ENCODE assay signal across 13 cellular contexts in genomic region chr4:54109226-54110018, GRCh38. TPM values are rescaled to one million over a fixed set of nuclear protein-coding genes. Genes with fewer than 3 reads are reported as not detected.
DNase-seq lines count a peak whose midpoint lies in the region; ATAC-seq and TF ChIP-seq lines count a peak whose summit lies in the region.
"Had no signal": no experiment of that assay in that cellular context is flagged by ENCODE, and none has a peak within 500 bp of the region (broad histone marks: within the 10 kb centered on the region; RNA-seq: fewer than 3 reads in every experiment).

No MANE protein-coding gene starts in this region.

- in situ Hi-C loops in GM23248 (cut with MboI) = no loop called here
- in situ Hi-C loops in mammary epithelial cell (cut with MboI; ENCODE audit: low sequenced_read_pairs in 2 of 2) = no loop called here

- no peak overlapping the region for H3K4me3 ChIP-seq in GM23248
- H3K4me3 ChIP-seq in mammary epithelial cell (replicated peaks in 1 of 3; ENCODE audit: insufficient read depth in 1 of 3, low read depth in 2 of 3, low read length in 3 of 3) = no peak overlapping the region
- peak overlapping the region; percentile 50; the same call in 1 of the 2 replicates for H3K4me3 ChIP-seq in iPS-20b (ENCODE audit: low read length)
- H3K4me3 ChIP-seq in CD4-positive, alpha-beta memory T cell (ENCODE audit: low read length in 2 of 2) = no peak overlapping the region
- H3K4me3 ChIP-seq: colonic mucosa had no signal

- H3K9ac ChIP-seq in GM23248 (no peak overlapping the region), mammary epithelial cell (ENCODE audit: insufficient read depth, low read length) (no peak overlapping the region), iPS-20b (ENCODE audit: low read depth, low read length) (no peak overlapping the region)

- no peaks in the 10 kb centered on the region for H3K4me1 ChIP-seq in GM23248 (ENCODE audit: insufficient read depth)
- no peaks in the 10 kb centered on the region for H3K4me1 ChIP-seq in mammary epithelial cell (ENCODE audit: insufficient read depth, low read length)
- H3K4me1 ChIP-seq in iPS-20b (ENCODE audit: insufficient read depth, low read length) = peaks cover 25% of the 10 kb centered on the region; the same call in 1 of the 2 replicates
- peaks cover 20% of the 10 kb centered on the region for H3K4me1 ChIP-seq in CD4-positive, alpha-beta memory T cell (ENCODE audit: insufficient read depth, low read length)

- DNase-seq in GM23248 (no peak), mammary epithelial cell (no peak), progenitor cell of endocrine pancreas (ENCODE audit: low spot score, unreplicated experiment) (no peak), HuH-7 (ENCODE audit: low spot score) (no peak), NCI-H2227 (lab: John Stamatoyannopoulos, UW; ENCODE audit: unreplicated experiment) (no peak)
- DNase-seq in CD4-positive, alpha-beta memory T cell = no peak
- DNase-seq: activated CD4-positive, alpha-beta T cell treated with anti-CD3 and anti-CD28 coated beads for 48 hours; activated naive CD4-positive, alpha-beta T cell; colonic mucosa; heart left ventricle had no signal

- no peak overlapping the region for H3K27ac Mint-ChIP-seq in progenitor cell of endocrine pancreas
- H3K27ac Mint-ChIP-seq in CD4-positive, alpha-beta memory T cell = no peak overlapping the region

- H3K27me3 ChIP-seq in GM23248 (replicated peaks; ENCODE audit: insufficient read depth) (no peaks in the 10 kb centered on the region), mammary epithelial cell (ENCODE audit: insufficient read depth, low read length) (no peaks in the 10 kb centered on the region), iPS-20b (ENCODE audit: insufficient read depth, low read length) (peaks cover 86% of the 10 kb centered on the region)
- peaks cover 45% of the 10 kb centered on the region for H3K27me3 ChIP-seq in CD4-positive, alpha-beta memory T cell (ENCODE audit: insufficient read depth, low read length)

- CTCF ChIA-PET in mammary epithelial cell (lab: Charles Lee; ENCODE audit: low non-redundant PET) = no interaction called here
- CTCF ChIA-PET in CD4-positive, alpha-beta memory T cell (lab: Charles Lee; ENCODE audit: partially characterized antibody) = interaction anchor here (1.4 kb wide), 1 partner anchor 12 kb away, joined by 3 read pairs; no protein-coding TSS in a partner anchor

- H3K9me3 ChIP-seq in GM23248 (ENCODE audit: low read depth) (no peaks in the 10 kb centered on the region), mammary epithelial cell (replicated peaks; ENCODE audit: insufficient read depth, low read length) (no peaks in the 10 kb centered on the region), iPS-20b (ENCODE audit: insufficient read depth, low read depth, low read length) (no peaks in the 10 kb centered on the region; the same call in 1 of the 2 replicates)
- no peaks in the 10 kb centered on the region for H3K9me3 ChIP-seq in CD4-positive, alpha-beta memory T cell (ENCODE audit: control insufficient read depth in 1 of 2, low read length in 2 of 2)
- H3K9me3 ChIP-seq: colonic mucosa, heart left ventricle had no signal

- TF ChIP-seq CTCF in mammary epithelial cell (conservative IDR thresholded peaks at IDR 0.05 in 1 of 2, IDR thresholded peaks at IDR 0.05 in 1 of 2; ENCODE audit: extremely low read depth in 1 of 2, insufficient read depth in 1 of 2, low read depth in 1 of 2, low read length in 2 of 2) = no peak
- no peak for TF ChIP-seq CTCF in progenitor cell of endocrine pancreas (IDR thresholded peaks at IDR 0.05; ENCODE audit: unreplicated experiment)

- no peaks in the 10 kb centered on the region for H3K9me2 ChIP-seq in GM23248 (ENCODE audit: insufficient read depth)

- no peak overlapping the region for H3K27ac ChIP-seq in GM23248
- H3K27ac ChIP-seq in mammary epithelial cell (ENCODE audit: insufficient read depth, low read depth, low read length) = no peak overlapping the region
- H3K27ac ChIP-seq in iPS-20b (ENCODE audit: low read length) = no peak overlapping the region
- no peak overlapping the region for H3K27ac ChIP-seq in CD4-positive, alpha-beta memory T cell (ENCODE audit: low read depth, low read length)
- H3K27ac ChIP-seq: colonic mucosa, heart left ventricle had no signal

- no peaks in the 10 kb centered on the region for H3K36me3 Mint-ChIP-seq in progenitor cell of endocrine pancreas (ENCODE audit: insufficient read depth)
- H3K36me3 Mint-ChIP-seq in CD4-positive, alpha-beta memory T cell = no peaks in the 10 kb centered on the region

- intact Hi-C loops in mammary epithelial cell (cut with micrococcal nuclease) = no loop called here
- intact Hi-C loops in CD4-positive, alpha-beta memory T cell (cut with micrococcal nuclease) = no loop called here

- peaks cover 85% of the 10 kb centered on the region for H3K27me3 Mint-ChIP-seq in progenitor cell of endocrine pancreas
- peaks cover 58 to 61% of the 10 kb centered on the region in 2 donors for H3K27me3 Mint-ChIP-seq in CD4-positive, alpha-beta memory T cell

- POLR2A ChIA-PET in CD4-positive, alpha-beta memory T cell (lab: Charles Lee; ENCODE audit: partially characterized antibody) = no interaction called here

- no TSS peak for BruUV-seq in mammary epithelial cell (replicated peaks; lab: Mats Ljungman, UMichigan)

- no peak for ATAC-seq in GM21717 (IDR thresholded peaks at IDR 0.05; ENCODE audit: unreplicated experiment)
- ATAC-seq: heart left ventricle had no signal

- dilution Hi-C loops in mammary epithelial cell (cut with HindIII; ENCODE audit: low sequenced_read_pairs) = no loop called here

- no peaks in the 10 kb centered on the region for H3F3A ChIP-seq in GM23248 (ENCODE audit: insufficient read depth)

- H3K79me2 ChIP-seq in GM23248 (ENCODE audit: insufficient read depth) (no peaks in the 10 kb centered on the region), mammary epithelial cell (ENCODE audit: insufficient read depth, low read length) (no peaks in the 10 kb centered on the region)

- no peak overlapping the region for H3K4me2 ChIP-seq in GM23248 (ENCODE audit: unreplicated experiment)
- H3K4me2 ChIP-seq in mammary epithelial cell (ENCODE audit: insufficient read depth, low read depth, low read length) = no peak overlapping the region

- H3K9me3 Mint-ChIP-seq in progenitor cell of endocrine pancreas (ENCODE audit: low read depth) = no peaks in the 10 kb centered on the region
- peaks cover 0 to 2% (median 0%) of the 10 kb centered on the region in 8 donors for H3K9me3 Mint-ChIP-seq in CD4-positive, alpha-beta memory T cell

- H4K20me1 ChIP-seq in GM23248 (ENCODE audit: insufficient read depth) (no peaks in the 10 kb centered on the region), mammary epithelial cell (ENCODE audit: insufficient read depth, low read length) (no peaks in the 10 kb centered on the region)

- 50 to 51% methylated on average over 48 to 49 of the region's 54 CpGs for WGBS in GM23248 (ENCODE audit: low coverage in 1 of 2, low lambda C conversion rate in 2 of 2, missing lambda C conversion rate in 2 of 2), 2 experiments
- 56% methylated on average over 9 of the region's 54 CpGs for WGBS in mammary epithelial cell (ENCODE audit: low coverage, missing lambda C conversion rate)

- H3K4me1 Mint-ChIP-seq in progenitor cell of endocrine pancreas (ENCODE audit: low read depth) = peaks cover 10% of the 10 kb centered on the region
- peaks cover 11 to 38% (median 20%) of the 10 kb centered on the region in 4 donors for H3K4me1 Mint-ChIP-seq in CD4-positive, alpha-beta memory T cell

- H2AFZ ChIP-seq in GM23248 (0 out of 2 replicates have a peak overlapping the region, but pooled peaks have one; percentile 43), mammary epithelial cell (ENCODE audit: low read depth, low read length) (peak overlapping the region; percentile 63)

- H3K4me3 Mint-ChIP-seq in progenitor cell of endocrine pancreas (ENCODE audit: low read depth) = peak overlapping the region; percentile 39
- H3K4me3 Mint-ChIP-seq in CD4-positive, alpha-beta memory T cell = peak overlapping the region in 4 of 8 donors; percentile 4 to 79 (median 54)

- H3K36me3 ChIP-seq in GM23248 (ENCODE audit: low read depth) (no peaks in the 10 kb centered on the region), mammary epithelial cell (ENCODE audit: insufficient read depth, low read length) (no peaks in the 10 kb centered on the region), iPS-20b (ENCODE audit: insufficient read depth, low read depth, low read length) (no peaks in the 10 kb centered on the region)
- no peaks in the 10 kb centered on the region for H3K36me3 ChIP-seq in CD4-positive, alpha-beta memory T cell (ENCODE audit: insufficient read depth, low read length)
- H3K36me3 ChIP-seq: colonic mucosa, heart left ventricle had no signal

RNA-seq across cellular contexts. Expression of gene GSX2, which starts 9.5 kb away (rescaled TPM):
- total RNA-seq in GM23248 (2014; rRNA removed; shearing (Covaris generic)) = not detected in 2 replicates
- polyA plus RNA-seq in GM23248 (2016; fragmentation: Nextera tagmentation; extraction: Ambion mirVana) (not detected in 2 replicates), mammary epithelial cell (not detected)
- total RNA-seq in mammary epithelial cell (not detected), progenitor cell of endocrine pancreas (not detected in 2 replicates)
- not detected for polyA minus RNA-seq in mammary epithelial cell
- total RNA-seq in CD4-positive, alpha-beta memory T cell = not detected
- not detected for polyA plus RNA-seq in CD4-positive, alpha-beta memory T cell
- total RNA-seq: colonic mucosa, heart left ventricle had no signal
- polyA plus RNA-seq: BJ had no signal

RNA-seq across cellular contexts. Expression of gene CHIC2, which starts 45.0 kb away (rescaled TPM):
- total RNA-seq in GM23248 (2014; rRNA removed; shearing (Covaris generic)) = 111 and 126 TPM in 2 replicates
- polyA plus RNA-seq in GM23248 (2016; fragmentation: Nextera tagmentation; extraction: Ambion mirVana) (137 and 142 TPM in 2 replicates), mammary epithelial cell (17.2 TPM)
- total RNA-seq in mammary epithelial cell (10 to 100 TPM; 45.4 to 46.7 TPM), progenitor cell of endocrine pancreas (15.6 and 15.9 TPM in 2 replicates)
- polyA minus RNA-seq in mammary epithelial cell = 5.4 TPM
- 10 to 100 TPM; 45.3 to 46.6 TPM for total RNA-seq in CD4-positive, alpha-beta memory T cell
- 100 to 1,000 TPM in 1 of 2 donors, 10 to 100 TPM in 1; 52.6 to 120 TPM for polyA plus RNA-seq in CD4-positive, alpha-beta memory T cell
